ENCODE assay signal across 18 cellular contexts in the genomic region with DNA sequence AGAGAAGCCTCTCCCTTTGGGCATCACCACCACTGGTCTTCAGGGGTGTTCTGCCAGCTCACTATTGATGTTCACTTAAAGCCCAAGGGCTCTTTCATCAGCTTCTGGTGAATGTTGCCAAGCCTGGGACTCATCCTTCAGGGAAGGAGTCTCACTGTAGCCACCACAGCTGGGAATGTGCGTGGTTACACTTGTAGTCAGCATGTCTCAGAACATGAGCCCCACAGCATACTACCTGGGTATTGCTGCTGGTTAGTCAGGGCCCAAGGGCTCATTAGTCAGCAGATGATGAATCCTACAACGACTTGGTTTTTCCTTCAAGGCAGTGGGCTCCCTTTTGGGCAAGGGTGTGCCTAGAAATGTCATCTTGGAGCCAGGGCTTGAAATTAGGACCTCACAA.
DNase-seq lines count a peak whose midpoint lies in the region; ATAC-seq and TF ChIP-seq lines count a peak whose summit lies in the region.
"Had no signal": no experiment of that assay in that cellular context is flagged by ENCODE, and none has a peak within 500 bp of the region (broad histone marks: within the 10 kb centered on the region; RNA-seq: fewer than 3 reads in every experiment).

No MANE protein-coding gene starts in this region.

- H3K27ac ChIP-seq in RWPE2 (ENCODE audit: poor library complexity, severe bottlenecking) = no peak overlapping the region

- H3K27me3 ChIP-seq in RWPE2 (ENCODE audit: insufficient read depth, poor library complexity, severe bottlenecking) = no peaks in the 10 kb centered on the region
- H3K27me3 ChIP-seq: BE2C had no signal

- TF ChIP-seq CTCF in RWPE2 (IDR thresholded peaks at IDR 0.05; ENCODE audit: poor library complexity, severe bottlenecking) = no peak
- TF ChIP-seq CTCF in epithelial cell of esophagus (IDR thresholded peaks at IDR 0.05; ENCODE audit: insufficient read depth, low read depth, low read length, missing control alignments) = no peak
- no peak for TF ChIP-seq CTCF in omental fat pad (IDR thresholded peaks at IDR 0.05)

- DNase-seq in HT1080 (ENCODE audit: low read depth) (peak; percentile 78), RWPE2 (ENCODE audit: low spot score) (no peak), epithelial cell of esophagus (ENCODE audit: low read depth) (peak; percentile 45), NCI-H128 (lab: John Stamatoyannopoulos, UW; ENCODE audit: unreplicated experiment) (no peak), cerebellar cortex (ENCODE audit: low spot score) (no peak), omental fat pad (ENCODE audit: low spot score) (no peak)
- DNase-seq: ACHN; BE2C; C1 segment of cervical spinal cord; CD4-positive, CD25-positive, alpha-beta regulatory T cell; CD8-positive, alpha-beta memory T cell; COR-L47; DMS 273 treated with DMSO at 0.1 percent for 48 hours; DMS53; DND-41; EL; H9 had no signal

- H3K36me3 ChIP-seq in RWPE2 (ENCODE audit: low read depth) = no peaks in the 10 kb centered on the region
- H3K36me3 ChIP-seq: BE2C had no signal

- H3K4me1 ChIP-seq in RWPE2 (ENCODE audit: insufficient read depth, poor library complexity, severe bottlenecking) = no peaks in the 10 kb centered on the region
- H3K4me1 ChIP-seq: BE2C had no signal

- no peaks in the 10 kb centered on the region for H3K9me3 ChIP-seq in RWPE2 (ENCODE audit: severe bottlenecking)
- H3K9me3 ChIP-seq: BE2C had no signal

- no peak overlapping the region for H3K4me3 ChIP-seq in RWPE2 (ENCODE audit: severe bottlenecking)
- no peak overlapping the region for H3K4me3 ChIP-seq in epithelial cell of esophagus (ENCODE audit: low read length)
- H3K4me3 ChIP-seq: GM12878 had no signal

- ATAC-seq in RWPE2 (ENCODE audit: low read depth) (peak; percentile 44; the same call in 2 of the 3 replicates), omental fat pad (ENCODE audit: low FRiP score) (no peak)
- ATAC-seq: GM12878 had no signal

Comparison
In these comparisons a context has a peak if more than half of its experiments do, and no peak if none do; other contexts are left out.
1. DNase-seq: peak in HT1080 (single experiment) and epithelial cell of esophagus (single experiment); none in RWPE2 (single experiment), NCI-H128 (single experiment), cerebellar cortex (single experiment) and omental fat pad (single experiment).